ENCODE assay signal across 24 cellular contexts in genomic region chr10:62376064-62377025, GRCh38. TPM values are rescaled to one million over a fixed set of nuclear protein-coding genes. Genes with fewer than 3 reads are reported as not detected.
"Had no signal": no experiment of that assay in that cellular context is flagged by ENCODE, and none has a peak within 500 bp of the region (broad histone marks: within the 10 kb centered on the region; RNA-seq: fewer than 3 reads in every experiment).

No MANE protein-coding gene starts in this region.

- H3K4me3 ChIP-seq: esophagus squamous epithelium, lower lobe of right lung, right atrium auricular region, suprapubic skin, vagina had no signal

- H3K27me3 Mint-ChIP-seq: central memory CD8-positive, alpha-beta T cell had no signal

- DNase-seq: activated CD4-positive, alpha-beta memory T cell treated with anti-CD3 and anti-CD28 coated beads, Interleukin-2, amount 10 ng/mL, durations not matched to agents 7 days and 5 days; activated CD4-positive, alpha-beta T cell treated with anti-CD3 and anti-CD28 coated beads for 48 hours; activated CD4-positive, CD25-positive, alpha-beta regulatory T cell; activated CD8-positive, alpha-beta memory T cell treated with anti-CD3 and anti-CD28 coated beads, Interleukin-2, amount 10 ng/mL, durations not matched to agents 7 days and 5 days; activated naive CD4-positive, alpha-beta T cell treated with Interleukin-2 at 50 U/mL for 16 hours; brain microvascular endothelial cell; cortex of kidney; effector CD8-positive, alpha-beta T cell; esophagus squamous epithelium; left colon; lower lobe of right lung; stimulated activated naive CD8-positive, alpha-beta T cell treated with anti-CD3 and anti-CD28 coated beads, Interleukin-15, Interleukin-2, amounts not matched to agents 100 U/mL and 50 U/mL, for 24 hours; T-helper 1 cell; T-helper 9 cell; trophoblast cell had no signal

- H3K9me3 ChIP-seq: esophagus squamous epithelium, lower lobe of right lung, right atrium auricular region, suprapubic skin, vagina had no signal

- H3K4me3 Mint-ChIP-seq: activated CD4-positive, alpha-beta memory T cell treated with anti-CD3 and anti-CD28 coated beads, Interleukin-2, amount 10 ng/mL, durations not matched to agents 7 days and 5 days; activated CD8-positive, alpha-beta memory T cell treated with anti-CD3 and anti-CD28 coated beads, Interleukin-2, amount 10 ng/mL, durations not matched to agents 7 days and 5 days had no signal

- H3K27ac ChIP-seq: brain microvascular endothelial cell, esophagus squamous epithelium, lower lobe of right lung, right atrium auricular region, suprapubic skin, vagina had no signal

- H3K27me3 ChIP-seq: brain microvascular endothelial cell, right atrium auricular region, vagina had no signal

- H3K36me3 Mint-ChIP-seq: activated CD8-positive, alpha-beta memory T cell treated with anti-CD3 and anti-CD28 coated beads, Interleukin-2, amount 10 ng/mL, durations not matched to agents 7 days and 5 days had no signal

- FAIRE-seq: endothelial cell of umbilical vein, islet of Langerhans had no signal

- H3K27ac Mint-ChIP-seq: activated CD4-positive, alpha-beta memory T cell treated with anti-CD3 and anti-CD28 coated beads, Interleukin-2, amount 10 ng/mL, durations not matched to agents 7 days and 5 days; activated CD8-positive, alpha-beta memory T cell treated with anti-CD3 and anti-CD28 coated beads, Interleukin-2, amount 10 ng/mL, durations not matched to agents 7 days and 5 days; activated T-helper 2 cell treated with anti-CD3 and anti-CD28 coated beads, Interferon-gamma antibody, Interleukin-2, Interleukin-4, amounts not matched to agents 10 μg/mL and 5 μg/mL and 100 μg/mL, durations not matched to agents 14 hours and 24 hours and 36 hours; nephron; progenitor cell of endocrine pancreas had no signal

- H3K36me3 ChIP-seq: brain microvascular endothelial cell, esophagus squamous epithelium, lower lobe of right lung, right atrium auricular region, suprapubic skin, vagina had no signal

- H3K9me3 Mint-ChIP-seq: activated CD4-positive, alpha-beta memory T cell treated with anti-CD3 and anti-CD28 coated beads, Interleukin-2, amount 10 ng/mL, durations not matched to agents 7 days and 5 days; activated T-helper 2 cell treated with anti-CD3 and anti-CD28 coated beads, Interferon-gamma antibody, Interleukin-2, Interleukin-4, amounts not matched to agents 10 μg/mL and 5 μg/mL and 100 μg/mL, durations not matched to agents 14 hours and 24 hours and 36 hours; central memory CD8-positive, alpha-beta T cell; nephron had no signal

RNA-seq across cellular contexts. Expression of gene ZNF365, which starts 2.2 kb away (rescaled TPM):
- total RNA-seq: activated CD8-positive, alpha-beta memory T cell treated with anti-CD3 and anti-CD28 coated beads, Interleukin-2, amount 10 ng/mL, durations not matched to agents 7 days and 5 days; activated T-helper 2 cell treated with anti-CD3 and anti-CD28 coated beads, Interferon-gamma antibody, Interleukin-2, Interleukin-4, amounts not matched to agents 10 μg/mL and 5 μg/mL and 100 μg/mL, durations not matched to agents 14 hours and 24 hours and 36 hours; left colon; progenitor cell of endocrine pancreas had no signal
